Comparison of ENCODE assay signal across 9 cellular contexts in the genomic region with DNA sequence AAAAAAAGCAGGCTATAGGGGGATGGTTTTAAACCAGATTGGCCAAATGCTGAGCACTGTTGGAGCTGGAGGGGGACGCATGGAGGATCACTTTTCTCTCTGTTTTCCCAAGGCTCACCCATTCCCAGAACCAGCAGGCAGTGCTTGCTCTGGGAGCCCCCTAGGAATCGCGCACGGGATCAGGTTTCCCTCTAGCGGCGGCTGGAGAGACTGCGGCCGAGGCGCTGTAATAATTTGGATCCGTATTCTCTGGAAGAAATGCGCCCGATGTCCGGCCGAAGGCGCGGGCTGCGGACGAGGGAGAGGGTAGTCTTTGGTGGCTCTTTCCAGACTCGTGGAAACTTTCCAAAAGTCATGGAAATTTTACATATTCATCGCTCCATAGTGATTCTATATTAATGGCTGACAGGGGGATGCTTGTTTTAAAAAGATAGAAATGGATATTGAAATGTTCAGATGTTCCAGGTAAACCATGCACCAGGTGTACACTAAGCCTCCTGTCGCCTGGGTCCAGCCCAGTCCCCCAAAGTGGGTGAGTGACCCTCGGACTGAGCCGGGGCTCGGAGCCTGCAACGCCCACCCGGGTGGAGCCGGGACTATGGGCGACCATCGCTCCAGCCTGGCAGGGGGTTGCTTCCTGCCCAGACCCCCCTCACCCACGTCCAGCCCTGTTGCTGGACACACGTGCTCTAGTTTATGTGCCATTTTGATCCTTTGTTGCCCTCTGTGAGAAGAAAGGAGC.
A peak's percentile ranks its signal among the peaks of the same experiment; 100 is the strongest.
DNase-seq lines count a peak whose midpoint lies in the region; ATAC-seq and TF ChIP-seq lines count a peak whose summit lies in the region.
"Had no signal": no experiment of that assay in that cellular context is flagged by ENCODE, and none has a peak within 500 bp of the region (broad histone marks: within the 10 kb centered on the region; RNA-seq: fewer than 3 reads in every experiment).

No MANE protein-coding gene starts in this region.

- DNase-seq in CD8-positive, alpha-beta T cell: peak in 1 of 7 experiments; percentile 20
- peak; percentile 90 for DNase-seq in GM23338 (ENCODE audit: low spot score)
- peak; percentile 16 for DNase-seq in NCI-H345 (lab: John Stamatoyannopoulos, UW)
- DNase-seq in activated naive CD4-positive, alpha-beta T cell treated with anti-CD3 and anti-CD28 coated beads, Interleukin-2, amount 10 ng/mL, durations not matched to agents 7 days and 5 days: peak; percentile 37
- DNase-seq in left ventricle myocardium inferior: peak; percentile 62
- DNase-seq in retinal pigment epithelial cell (ENCODE audit: low read depth): no peak

- POLR2A ChIA-PET in CD8-positive, alpha-beta T cell (lab: Charles Lee): no interaction called here

- H3K4me3 Mint-ChIP-seq in CD8-positive, alpha-beta T cell: no peak overlapping the region
- H3K4me3 Mint-ChIP-seq in GM23338: peak overlapping the region; percentile 70; the same call in 2 of the 3 replicates
- H3K4me3 Mint-ChIP-seq in activated naive CD4-positive, alpha-beta T cell treated with anti-CD3 and anti-CD28 coated beads, Interleukin-2, amount 10 ng/mL, durations not matched to agents 7 days and 5 days: no peak overlapping the region
- H3K4me3 Mint-ChIP-seq: T-cell had no signal

- H3K4me2 ChIP-seq in GM23338: peak overlapping the region; percentile 75

- no peaks in the 10 kb centered on the region for H3K79me2 ChIP-seq in GM23338 (replicated peaks; ENCODE audit: insufficient read depth)

- ATAC-seq in CD8-positive, alpha-beta T cell: no peak
- peak; percentile 89 for ATAC-seq in GM23338
- no peak for ATAC-seq in GM19452 (IDR thresholded peaks at IDR 0.05; ENCODE audit: unreplicated experiment)
- ATAC-seq in HG03095 (IDR thresholded peaks at IDR 0.05; ENCODE audit: unreplicated experiment): no peak
- ATAC-seq: T-cell had no signal

- H3K27me3 Mint-ChIP-seq in CD8-positive, alpha-beta T cell (ENCODE audit: low read depth): peaks cover 55% of the 10 kb centered on the region
- peaks cover 10% of the 10 kb centered on the region for H3K27me3 Mint-ChIP-seq in GM23338 (ENCODE audit: insufficient read depth, low read depth, poor library complexity)
- H3K27me3 Mint-ChIP-seq in activated naive CD4-positive, alpha-beta T cell treated with anti-CD3 and anti-CD28 coated beads, Interleukin-2, amount 10 ng/mL, durations not matched to agents 7 days and 5 days: peaks cover 32% of the 10 kb centered on the region

- peak overlapping the region; percentile 93 for H2AFZ ChIP-seq in GM23338

- H4K20me1 ChIP-seq in GM23338 (replicated peaks; ENCODE audit: insufficient read depth): no peaks in the 10 kb centered on the region

- H3K9me2 ChIP-seq in GM23338 (ENCODE audit: insufficient read depth): no peaks in the 10 kb centered on the region

- no peaks in the 10 kb centered on the region for H3K36me3 Mint-ChIP-seq in CD8-positive, alpha-beta T cell
- no peaks in the 10 kb centered on the region for H3K36me3 Mint-ChIP-seq in GM23338 (ENCODE audit: low read depth)
- H3K36me3 Mint-ChIP-seq in activated naive CD4-positive, alpha-beta T cell treated with anti-CD3 and anti-CD28 coated beads, Interleukin-2, amount 10 ng/mL, durations not matched to agents 7 days and 5 days: no peaks in the 10 kb centered on the region
- H3K36me3 Mint-ChIP-seq: T-cell had no signal

- CTCF ChIA-PET in CD8-positive, alpha-beta T cell (lab: Charles Lee): interaction anchor here (0.6 to 0.7 kb wide), 3 partner anchors 12 to 1064 kb away, joined by 3 to 4 read pairs (median 4); no protein-coding TSS in a partner anchor
- CTCF ChIA-PET in activated naive CD4-positive, alpha-beta T cell treated with anti-CD3 and anti-CD28 coated beads, Interleukin-2, amount 10 ng/mL, durations not matched to agents 7 days and 5 days (lab: Charles Lee): interaction anchor here (0.7 to 1.0 kb wide), 3 partner anchors 8 to 71 kb away, joined by 3 read pairs; no protein-coding TSS in a partner anchor

- H3K4me3 ChIP-seq in CD8-positive, alpha-beta T cell (ENCODE audit: low read depth, low read length): no peak overlapping the region
- H3K4me3 ChIP-seq in GM23338: peak overlapping the region; percentile 49
- H3K4me3 ChIP-seq in left ventricle myocardium inferior: no peak overlapping the region
- no peak overlapping the region for H3K4me3 ChIP-seq in retinal pigment epithelial cell (ENCODE audit: low read length)

- H3K4me1 ChIP-seq in CD8-positive, alpha-beta T cell (ENCODE audit: insufficient read depth, low read length): no peaks in the 10 kb centered on the region
- no peaks in the 10 kb centered on the region for H3K4me1 ChIP-seq in GM23338 (ENCODE audit: insufficient read depth)
- H3K4me1 ChIP-seq in left ventricle myocardium inferior: no peaks in the 10 kb centered on the region

- no peaks in the 10 kb centered on the region for H3K36me3 ChIP-seq in CD8-positive, alpha-beta T cell (ENCODE audit: insufficient read depth, low read length)
- H3K36me3 ChIP-seq in GM23338 (ENCODE audit: insufficient read depth) (no peaks in the 10 kb centered on the region), left ventricle myocardium inferior (no peaks in the 10 kb centered on the region)

- H3F3A ChIP-seq in GM23338 (replicated peaks; ENCODE audit: low read depth): no peaks in the 10 kb centered on the region

- H3K27ac Mint-ChIP-seq in CD8-positive, alpha-beta T cell: no peak overlapping the region
- no peak overlapping the region for H3K27ac Mint-ChIP-seq in GM23338
- no peak overlapping the region for H3K27ac Mint-ChIP-seq in activated naive CD4-positive, alpha-beta T cell treated with anti-CD3 and anti-CD28 coated beads, Interleukin-2, amount 10 ng/mL, durations not matched to agents 7 days and 5 days
- H3K27ac Mint-ChIP-seq: T-cell had no signal

- no peak overlapping the region for H3K27ac ChIP-seq in CD8-positive, alpha-beta T cell (ENCODE audit: low read depth, low read length)
- H3K27ac ChIP-seq in GM23338 (ENCODE audit: low read depth) (no peak overlapping the region), left ventricle myocardium inferior (replicated peaks) (no peak overlapping the region)

- H3K9me3 ChIP-seq in CD8-positive, alpha-beta T cell (ENCODE audit: low read length): no peaks in the 10 kb centered on the region
- no peaks in the 10 kb centered on the region for H3K9me3 ChIP-seq in left ventricle myocardium inferior (replicated peaks)

- TF ChIP-seq CTCF in CD8-positive, alpha-beta T cell (IDR thresholded peaks at IDR 0.05): peak; percentile 76
- TF ChIP-seq CTCF in GM23338 (conservative IDR thresholded peaks at IDR 0.05; ENCODE audit: low read depth in 2 of 2) (peak; percentile 85), left ventricle myocardium inferior (IDR thresholded peaks at IDR 0.05; ENCODE audit: borderline replicate concordance) (peak; percentile 87), retinal pigment epithelial cell (conservative IDR thresholded peaks at IDR 0.05; ENCODE audit: low read depth, low read length) (peak; percentile 96)

- H3K9me3 Mint-ChIP-seq in CD8-positive, alpha-beta T cell: no peaks in the 10 kb centered on the region
- H3K9me3 Mint-ChIP-seq in GM23338: no peaks in the 10 kb centered on the region; the same call in 2 of the 3 replicates
- no peaks in the 10 kb centered on the region for H3K9me3 Mint-ChIP-seq in activated naive CD4-positive, alpha-beta T cell treated with anti-CD3 and anti-CD28 coated beads, Interleukin-2, amount 10 ng/mL, durations not matched to agents 7 days and 5 days
- H3K9me3 Mint-ChIP-seq: T-cell had no signal

- peaks cover 16% of the 10 kb centered on the region for H3K27me3 ChIP-seq in CD8-positive, alpha-beta T cell (ENCODE audit: insufficient read depth, low read length)
- H3K27me3 ChIP-seq in GM23338 (ENCODE audit: insufficient read depth): peaks cover 14% of the 10 kb centered on the region; the same call in 1 of the 2 replicates
- peaks cover 92% of the 10 kb centered on the region for H3K27me3 ChIP-seq in left ventricle myocardium inferior (ENCODE audit: low read depth)

- peaks cover 3% of the 10 kb centered on the region for H3K4me1 Mint-ChIP-seq in CD8-positive, alpha-beta T cell (ENCODE audit: low read depth)
- H3K4me1 Mint-ChIP-seq in GM23338: peaks cover 6% of the 10 kb centered on the region; the same call in 2 of the 3 replicates
- no peaks in the 10 kb centered on the region for H3K4me1 Mint-ChIP-seq in activated naive CD4-positive, alpha-beta T cell treated with anti-CD3 and anti-CD28 coated beads, Interleukin-2, amount 10 ng/mL, durations not matched to agents 7 days and 5 days

- intact Hi-C loops in CD8-positive, alpha-beta T cell (cut with DNase I, micrococcal nuclease): no loop called here
- intact Hi-C loops in left ventricle myocardium inferior (cut with micrococcal nuclease): no loop called here

TF ChIP-seq in GM23338, 12 proteins besides CTCF, POLR2A, EP300 and RAD21 (continues in another document):
- TF ChIP-seq POLR2AphosphoS5 (IDR thresholded peaks at IDR 0.05; ENCODE audit: low read depth) (no peak), EZH2 (IDR thresholded peaks at IDR 0.05; ENCODE audit: low read depth, unreplicated experiment) (no peak), ZNF331 (CRISPR knock-in tag; IDR thresholded peaks at IDR 0.05; ENCODE audit: low read depth) (no peak), JUNB (IDR thresholded peaks at IDR 0.05; ENCODE audit: unreplicated experiment) (no peak)
- TF ChIP-seq, protein P1, sequence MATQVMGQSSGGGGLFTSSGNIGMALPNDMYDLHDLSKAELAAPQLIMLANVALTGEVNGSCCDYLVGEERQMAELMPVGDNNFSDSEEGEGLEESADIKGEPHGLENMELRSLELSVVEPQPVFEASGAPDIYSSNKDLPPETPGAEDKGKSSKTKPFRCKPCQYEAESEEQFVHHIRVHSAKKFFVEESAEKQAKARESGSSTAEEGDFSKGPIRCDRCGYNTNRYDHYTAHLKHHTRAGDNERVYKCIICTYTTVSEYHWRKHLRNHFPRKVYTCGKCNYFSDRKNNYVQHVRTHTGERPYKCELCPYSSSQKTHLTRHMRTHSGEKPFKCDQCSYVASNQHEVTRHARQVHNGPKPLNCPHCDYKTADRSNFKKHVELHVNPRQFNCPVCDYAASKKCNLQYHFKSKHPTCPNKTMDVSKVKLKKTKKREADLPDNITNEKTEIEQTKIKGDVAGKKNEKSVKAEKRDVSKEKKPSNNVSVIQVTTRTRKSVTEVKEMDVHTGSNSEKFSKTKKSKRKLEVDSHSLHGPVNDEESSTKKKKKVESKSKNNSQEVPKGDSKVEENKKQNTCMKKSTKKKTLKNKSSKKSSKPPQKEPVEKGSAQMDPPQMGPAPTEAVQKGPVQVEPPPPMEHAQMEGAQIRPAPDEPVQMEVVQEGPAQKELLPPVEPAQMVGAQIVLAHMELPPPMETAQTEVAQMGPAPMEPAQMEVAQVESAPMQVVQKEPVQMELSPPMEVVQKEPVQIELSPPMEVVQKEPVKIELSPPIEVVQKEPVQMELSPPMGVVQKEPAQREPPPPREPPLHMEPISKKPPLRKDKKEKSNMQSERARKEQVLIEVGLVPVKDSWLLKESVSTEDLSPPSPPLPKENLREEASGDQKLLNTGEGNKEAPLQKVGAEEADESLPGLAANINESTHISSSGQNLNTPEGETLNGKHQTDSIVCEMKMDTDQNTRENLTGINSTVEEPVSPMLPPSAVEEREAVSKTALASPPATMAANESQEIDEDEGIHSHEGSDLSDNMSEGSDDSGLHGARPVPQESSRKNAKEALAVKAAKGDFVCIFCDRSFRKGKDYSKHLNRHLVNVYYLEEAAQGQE (IDR thresholded peaks at IDR 0.05; ENCODE audit: unreplicated experiment): no peak
